20 cellular contexts compared by ENCODE assay signal in the genomic region with DNA sequence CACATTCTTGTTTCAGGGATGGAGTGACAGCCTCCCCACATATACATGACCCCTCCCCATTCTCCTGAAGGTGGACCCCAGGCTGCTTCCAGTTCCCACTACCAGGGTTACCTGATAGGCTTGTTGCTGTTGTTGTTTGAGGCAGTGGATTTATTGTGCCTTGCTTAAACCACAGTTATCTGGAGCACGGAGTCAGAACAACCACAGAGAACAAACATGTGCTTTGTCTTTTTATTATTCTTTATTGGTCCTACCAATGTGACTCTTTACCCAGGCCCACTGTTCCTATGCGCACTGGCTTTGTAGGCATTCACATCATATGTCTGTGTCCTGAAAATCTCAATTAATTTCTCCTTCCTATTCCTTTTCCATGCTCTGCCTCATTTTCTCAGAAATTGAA. TPM values are rescaled to one million over a fixed set of nuclear protein-coding genes. Genes with fewer than 3 reads are reported as not detected.
A peak's percentile ranks its signal among the peaks of the same experiment; 100 is the strongest.
DNase-seq lines count a peak whose midpoint lies in the region; ATAC-seq and TF ChIP-seq lines count a peak whose summit lies in the region.
"Had no signal": no experiment of that assay in that cellular context is flagged by ENCODE, and none has a peak within 500 bp of the region (broad histone marks: within the 10 kb centered on the region; RNA-seq: fewer than 3 reads in every experiment).

No MANE protein-coding gene starts in this region.

- H3K4me3 Mint-ChIP-seq in activated CD8-positive, alpha-beta memory T cell treated with anti-CD3 and anti-CD28 coated beads, Interleukin-2, amount 10 ng/mL, durations not matched to agents 7 days and 5 days: no peak overlapping the region

- H3K27ac ChIP-seq in VCaP: 0 out of 2 replicates have a peak overlapping the region, but pooled peaks have one; percentile 53
- H3K27ac ChIP-seq in skin epidermis: peak overlapping the region in 12 of 21 experiments; percentile 2 to 88 (median 58)
- H3K27ac ChIP-seq: A549, C4-2B, cardiac muscle cell, dorsolateral prefrontal cortex, psoas muscle, SJCRH30, tibial artery had no signal

- no peak overlapping the region for H3K4me3 ChIP-seq in skin epidermis
- H3K4me3 ChIP-seq: A549, cardiac muscle cell, dorsolateral prefrontal cortex, psoas muscle, SJCRH30, tibial artery had no signal

- no peaks in the 10 kb centered on the region for H3K9me3 Mint-ChIP-seq in activated CD8-positive, alpha-beta memory T cell treated with anti-CD3 and anti-CD28 coated beads, Interleukin-2, amount 10 ng/mL, durations not matched to agents 7 days and 5 days (ENCODE audit: low read depth)

- peaks cover 35% of the 10 kb centered on the region for H3K4me1 Mint-ChIP-seq in activated CD8-positive, alpha-beta memory T cell treated with anti-CD3 and anti-CD28 coated beads, Interleukin-2, amount 10 ng/mL, durations not matched to agents 7 days and 5 days

- DNase-seq in activated CD8-positive, alpha-beta memory T cell treated with anti-CD3 and anti-CD28 coated beads, Interleukin-2, amount 10 ng/mL, durations not matched to agents 7 days and 5 days: no peak
- no peak for DNase-seq in activated CD8-positive, alpha-beta memory T cell treated with anti-CD3 and anti-CD28 coated beads, Interleukin-2, amount 50 U/mL, for 48 hours
- DNase-seq in epidermal melanocyte (ENCODE audit: insufficient read length, low spot score) (peak; percentile 18), G401 (ENCODE audit: low spot score) (no peak), SHP77 (lab: John Stamatoyannopoulos, UW) (no peak), 8988T (no peak)
- DNase-seq: activated T-cell treated with anti-CD3 and anti-CD28 coated beads for 4 hours, DND-41, NCI-H1436, NCI-H2171, NCI-H526 treated with DMSO at 0.1 percent for 48 hours, psoas muscle, SJCRH30, tibial artery had no signal

- H3K27ac Mint-ChIP-seq in activated CD8-positive, alpha-beta memory T cell treated with anti-CD3 and anti-CD28 coated beads, Interleukin-2, amount 10 ng/mL, durations not matched to agents 7 days and 5 days: peak overlapping the region; percentile 36

- ATAC-seq in activated CD8-positive, alpha-beta memory T cell treated with anti-CD3 and anti-CD28 coated beads, Interleukin-2, amount 10 ng/mL, durations not matched to agents 7 days and 5 days: no peak
- ATAC-seq: A549, psoas muscle had no signal

- in situ Hi-C loops in G401 (cut with HindIII; ENCODE audit: low sequenced_read_pairs): no loop called here

- H3K36me3 Mint-ChIP-seq in activated CD8-positive, alpha-beta memory T cell treated with anti-CD3 and anti-CD28 coated beads, Interleukin-2, amount 10 ng/mL, durations not matched to agents 7 days and 5 days: peaks cover 12% of the 10 kb centered on the region

- H3K27me3 Mint-ChIP-seq in activated CD8-positive, alpha-beta memory T cell treated with anti-CD3 and anti-CD28 coated beads, Interleukin-2, amount 10 ng/mL, durations not matched to agents 7 days and 5 days: no peaks in the 10 kb centered on the region

- no peak for TF ChIP-seq CTCF in VCaP (conservative IDR thresholded peaks at IDR 0.05)

- CTCF ChIA-PET in activated CD8-positive, alpha-beta memory T cell treated with anti-CD3 and anti-CD28 coated beads, Interleukin-2, amount 10 ng/mL, durations not matched to agents 7 days and 5 days (lab: Charles Lee): no interaction called here

RNA-seq across cellular contexts. Expression of a gene that starts 41.2 kb away (rescaled TPM):
- total RNA-seq in activated CD8-positive, alpha-beta memory T cell treated with anti-CD3 and anti-CD28 coated beads, Interleukin-2, amount 10 ng/mL, durations not matched to agents 7 days and 5 days: 10 to 100 TPM; 11.4 to 15.1 TPM
- total RNA-seq in G401 (2014; rRNA removed; shearing (Covaris generic)): 11.1 and 15.9 TPM in 2 replicates

RNA-seq across cellular contexts. Expression of a gene that starts 53.5 kb away (rescaled TPM):
- 10 to 100 TPM; 26.4 to 27.2 TPM for total RNA-seq in activated CD8-positive, alpha-beta memory T cell treated with anti-CD3 and anti-CD28 coated beads, Interleukin-2, amount 10 ng/mL, durations not matched to agents 7 days and 5 days
- 25.0 and 30.3 TPM in 2 replicates for total RNA-seq in G401 (2014; rRNA removed; shearing (Covaris generic))
